ENCODE assay signal across 1 cellular context in genomic region chr9:132647355-132647754, GRCh38.
TF ChIP-seq lines count a peak whose summit lies in the region.

No MANE protein-coding gene starts in this region.

TF ChIP-seq in HepG2, 621 proteins besides CTCF, POLR2A, EP300 and RAD21 (continued from another document):
- TF ChIP-seq, protein P1, sequence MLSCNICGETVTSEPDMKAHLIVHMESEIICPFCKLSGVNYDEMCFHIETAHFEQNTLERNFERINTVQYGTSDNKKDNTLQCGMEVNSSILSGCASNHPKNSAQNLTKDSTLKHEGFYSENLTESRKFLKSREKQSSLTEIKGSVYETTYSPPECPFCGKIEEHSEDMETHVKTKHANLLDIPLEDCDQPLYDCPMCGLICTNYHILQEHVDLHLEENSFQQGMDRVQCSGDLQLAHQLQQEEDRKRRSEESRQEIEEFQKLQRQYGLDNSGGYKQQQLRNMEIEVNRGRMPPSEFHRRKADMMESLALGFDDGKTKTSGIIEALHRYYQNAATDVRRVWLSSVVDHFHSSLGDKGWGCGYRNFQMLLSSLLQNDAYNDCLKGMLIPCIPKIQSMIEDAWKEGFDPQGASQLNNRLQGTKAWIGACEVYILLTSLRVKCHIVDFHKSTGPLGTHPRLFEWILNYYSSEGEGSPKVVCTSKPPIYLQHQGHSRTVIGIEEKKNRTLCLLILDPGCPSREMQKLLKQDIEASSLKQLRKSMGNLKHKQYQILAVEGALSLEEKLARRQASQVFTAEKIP (CRISPR knock-in tag; IDR thresholded peaks at IDR 0.05; ENCODE audit: borderline replicate concordance): no peak
- TF ChIP-seq BCL6 (CRISPR knock-in tag; IDR thresholded peaks at IDR 0.05): no peak
- TF ChIP-seq MXI1 (IDR thresholded peaks at IDR 0.05; ENCODE audit: borderline replicate concordance, low read depth, low read length): no peak
- no peak for TF ChIP-seq TBX3 (IDR thresholded peaks at IDR 0.05; ENCODE audit: borderline replicate concordance)
- TF ChIP-seq LBX2 (CRISPR knock-in tag; IDR thresholded peaks at IDR 0.05; ENCODE audit: borderline replicate concordance): no peak
- TF ChIP-seq HNRNPK (IDR thresholded peaks at IDR 0.05; ENCODE audit: low read depth, low read length, poor library complexity, severe bottlenecking): no peak
- TF ChIP-seq HOXD1 (CRISPR knock-in tag; IDR thresholded peaks at IDR 0.05): no peak
- no peak for TF ChIP-seq GMEB1 (CRISPR knock-in tag; IDR thresholded peaks at IDR 0.05; ENCODE audit: borderline replicate concordance)
- no peak for TF ChIP-seq ZNF670 (CRISPR knock-in tag; IDR thresholded peaks at IDR 0.05; ENCODE audit: borderline replicate concordance)
- no peak for TF ChIP-seq ZHX2 (IDR thresholded peaks at IDR 0.05; ENCODE audit: low read depth)
- TF ChIP-seq ZHX2 (CRISPR knock-in tag; IDR thresholded peaks at IDR 0.05; ENCODE audit: borderline replicate concordance): no peak
- TF ChIP-seq ZNF841 (CRISPR knock-in tag; IDR thresholded peaks at IDR 0.05; ENCODE audit: borderline replicate concordance): no peak
- TF ChIP-seq SCMH1 (CRISPR knock-in tag; IDR thresholded peaks at IDR 0.05; ENCODE audit: borderline replicate concordance): no peak
- TF ChIP-seq FIP1L1 (IDR thresholded peaks at IDR 0.05; ENCODE audit: borderline replicate concordance, insufficient read depth, low read depth, low read length): no peak
- TF ChIP-seq ZNF703 (CRISPR knock-in tag; IDR thresholded peaks at IDR 0.05; ENCODE audit: borderline replicate concordance): no peak
- TF ChIP-seq ZNF768 (CRISPR knock-in tag; IDR thresholded peaks at IDR 0.05): no peak
- TF ChIP-seq SP1 (IDR thresholded peaks at IDR 0.05): no peak
- TF ChIP-seq SP1 (CRISPR knock-in tag; IDR thresholded peaks at IDR 0.05): no peak
- no peak for TF ChIP-seq ZNF331 (CRISPR knock-in tag; IDR thresholded peaks at IDR 0.05)
